1 cellular context compared by ENCODE assay signal in the genomic region with DNA sequence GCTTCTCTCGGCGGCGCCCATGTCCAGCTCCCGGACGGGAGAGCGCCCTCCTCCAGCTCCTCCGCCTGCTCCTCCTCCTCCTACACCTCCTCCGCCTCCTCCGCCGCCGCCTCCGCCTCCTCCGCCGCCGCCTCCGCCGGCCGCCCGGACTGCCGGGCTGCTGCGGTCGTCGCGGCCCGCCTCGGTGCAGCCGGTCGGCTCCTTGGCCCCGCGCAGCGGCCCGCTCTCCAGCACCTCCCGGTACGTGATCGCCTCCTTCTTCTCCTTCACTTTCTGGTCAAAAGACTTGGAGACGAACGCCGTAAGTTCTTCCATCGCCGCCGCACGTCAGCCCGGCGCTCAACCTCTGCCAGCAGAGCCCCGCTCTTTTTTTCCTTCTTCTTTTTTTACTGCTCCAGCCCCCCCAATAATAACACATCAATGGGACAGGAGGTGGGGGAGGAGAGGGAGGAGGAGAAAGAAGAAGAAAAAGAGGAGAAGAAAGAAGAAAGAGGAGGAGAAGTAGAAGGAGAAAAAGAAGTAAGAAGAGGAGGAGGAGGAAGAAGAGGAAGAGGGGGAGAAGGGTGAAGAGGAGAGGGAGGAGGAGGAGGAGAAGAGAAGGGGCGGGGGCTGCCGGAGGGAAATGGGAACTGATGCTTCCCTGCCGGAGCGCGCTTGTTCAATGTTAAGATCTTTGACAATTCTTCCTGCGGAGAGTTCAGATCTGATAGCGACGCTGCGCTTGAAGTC.
A peak's percentile ranks its signal among the peaks of the same experiment; 100 is the strongest.
TF ChIP-seq lines count a peak whose summit lies in the region.

A gene (minus strand): TSS at position 711 of the 729 bp plus-strand sequence. CDS start 396 bp downstream, at position 315.

TF ChIP-seq in K562, 482 proteins besides CTCF, POLR2A, EP300 and RAD21 (continued from another document and continues in another):
- TF ChIP-seq, protein P1, sequence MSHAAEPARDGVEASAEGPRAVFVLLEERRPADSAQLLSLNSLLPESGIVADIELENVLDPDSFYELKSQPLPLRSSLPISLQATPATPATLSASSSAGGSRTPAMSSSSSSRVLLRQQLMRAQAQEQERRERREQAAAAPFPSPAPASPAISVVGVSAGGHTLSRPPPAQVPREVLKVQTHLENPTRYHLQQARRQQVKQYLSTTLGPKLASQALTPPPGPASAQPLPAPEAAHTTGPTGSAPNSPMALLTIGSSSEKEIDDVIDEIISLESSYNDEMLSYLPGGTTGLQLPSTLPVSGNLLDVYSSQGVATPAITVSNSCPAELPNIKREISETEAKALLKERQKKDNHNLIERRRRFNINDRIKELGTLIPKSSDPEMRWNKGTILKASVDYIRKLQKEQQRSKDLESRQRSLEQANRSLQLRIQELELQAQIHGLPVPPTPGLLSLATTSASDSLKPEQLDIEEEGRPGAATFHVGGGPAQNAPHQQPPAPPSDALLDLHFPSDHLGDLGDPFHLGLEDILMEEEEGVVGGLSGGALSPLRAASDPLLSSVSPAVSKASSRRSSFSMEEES (CRISPR knock-in tag; IDR thresholded peaks at IDR 0.05) = no peak
- TF ChIP-seq TOE1 (IDR thresholded peaks at IDR 0.05; ENCODE audit: borderline replicate concordance) (no peak; the same call in 1 of the 2 replicates), TOE1 (CRISPR knock-in tag; IDR thresholded peaks at IDR 0.05; ENCODE audit: borderline replicate concordance, low read depth) (no peak), ZNF589 (CRISPR knock-in tag; IDR thresholded peaks at IDR 0.05; ENCODE audit: low read depth) (no peak), CREB1 (IDR thresholded peaks at IDR 0.05) (no peak), CREB1 (CRISPR knock-in tag; IDR thresholded peaks at IDR 0.05) (no peak), RAD51 (IDR thresholded peaks at IDR 0.05; ENCODE audit: borderline replicate concordance, low read depth) (no peak), SP1 (CRISPR knock-in tag; IDR thresholded peaks at IDR 0.05) (no peak), NFE2L1 (tag; IDR thresholded peaks at IDR 0.05; ENCODE audit: borderline replicate concordance, low read depth) (no peak), NFATC3 (IDR thresholded peaks at IDR 0.05) (no peak), CREM (IDR thresholded peaks at IDR 0.05; ENCODE audit: low read depth) (no peak), MEF2D (tag; conservative IDR thresholded peaks at IDR 0.05; ENCODE audit: low read depth) (no peak), HNRNPUL1 (IDR thresholded peaks at IDR 0.05; ENCODE audit: low read length) (no peak), SIN3A (IDR thresholded peaks at IDR 0.05; ENCODE audit: borderline replicate concordance in 2 of 2, control insufficient read depth in 1 of 2, low read depth in 2 of 2, low read length in 2 of 2) (no peak), ZKSCAN3 (CRISPR knock-in tag; IDR thresholded peaks at IDR 0.05) (no peak), FUS (optimal IDR thresholded peaks at IDR 0.05; ENCODE audit: low read depth, low read length) (no peak), ZNF324 (CRISPR knock-in tag; IDR thresholded peaks at IDR 0.05) (no peak), TCF3 (CRISPR knock-in tag; IDR thresholded peaks at IDR 0.05) (no peak), CBX3 (IDR thresholded peaks at IDR 0.05; ENCODE audit: borderline replicate concordance in 1 of 2, low read length in 2 of 2) (no peak; a peak in 1 of 3 replicates), ETV1 (tag; conservative IDR thresholded peaks at IDR 0.05; ENCODE audit: low read depth) (no peak; the same call in 1 of the 2 replicates), ZNF232 (CRISPR knock-in tag; IDR thresholded peaks at IDR 0.05) (no peak), LARP7 (IDR thresholded peaks at IDR 0.05) (0 out of 2 replicates have a peak, but pooled peaks have one; percentile 67), PPARD (CRISPR knock-in tag; IDR thresholded peaks at IDR 0.05) (no peak), ZNF175 (CRISPR knock-in tag; IDR thresholded peaks at IDR 0.05; ENCODE audit: low read depth) (no peak)
- TF ChIP-seq, protein P2, sequence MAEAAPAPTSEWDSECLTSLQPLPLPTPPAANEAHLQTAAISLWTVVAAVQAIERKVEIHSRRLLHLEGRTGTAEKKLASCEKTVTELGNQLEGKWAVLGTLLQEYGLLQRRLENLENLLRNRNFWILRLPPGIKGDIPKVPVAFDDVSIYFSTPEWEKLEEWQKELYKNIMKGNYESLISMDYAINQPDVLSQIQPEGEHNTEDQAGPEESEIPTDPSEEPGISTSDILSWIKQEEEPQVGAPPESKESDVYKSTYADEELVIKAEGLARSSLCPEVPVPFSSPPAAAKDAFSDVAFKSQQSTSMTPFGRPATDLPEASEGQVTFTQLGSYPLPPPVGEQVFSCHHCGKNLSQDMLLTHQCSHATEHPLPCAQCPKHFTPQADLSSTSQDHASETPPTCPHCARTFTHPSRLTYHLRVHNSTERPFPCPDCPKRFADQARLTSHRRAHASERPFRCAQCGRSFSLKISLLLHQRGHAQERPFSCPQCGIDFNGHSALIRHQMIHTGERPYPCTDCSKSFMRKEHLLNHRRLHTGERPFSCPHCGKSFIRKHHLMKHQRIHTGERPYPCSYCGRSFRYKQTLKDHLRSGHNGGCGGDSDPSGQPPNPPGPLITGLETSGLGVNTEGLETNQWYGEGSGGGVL (CRISPR knock-in tag; IDR thresholded peaks at IDR 0.05) = no peak
- TF ChIP-seq, protein P3, sequence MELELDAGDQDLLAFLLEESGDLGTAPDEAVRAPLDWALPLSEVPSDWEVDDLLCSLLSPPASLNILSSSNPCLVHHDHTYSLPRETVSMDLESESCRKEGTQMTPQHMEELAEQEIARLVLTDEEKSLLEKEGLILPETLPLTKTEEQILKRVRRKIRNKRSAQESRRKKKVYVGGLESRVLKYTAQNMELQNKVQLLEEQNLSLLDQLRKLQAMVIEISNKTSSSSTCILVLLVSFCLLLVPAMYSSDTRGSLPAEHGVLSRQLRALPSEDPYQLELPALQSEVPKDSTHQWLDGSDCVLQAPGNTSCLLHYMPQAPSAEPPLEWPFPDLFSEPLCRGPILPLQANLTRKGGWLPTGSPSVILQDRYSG (tag; conservative IDR thresholded peaks at IDR 0.05; ENCODE audit: low read depth) = no peak
- TF ChIP-seq, protein P4, sequence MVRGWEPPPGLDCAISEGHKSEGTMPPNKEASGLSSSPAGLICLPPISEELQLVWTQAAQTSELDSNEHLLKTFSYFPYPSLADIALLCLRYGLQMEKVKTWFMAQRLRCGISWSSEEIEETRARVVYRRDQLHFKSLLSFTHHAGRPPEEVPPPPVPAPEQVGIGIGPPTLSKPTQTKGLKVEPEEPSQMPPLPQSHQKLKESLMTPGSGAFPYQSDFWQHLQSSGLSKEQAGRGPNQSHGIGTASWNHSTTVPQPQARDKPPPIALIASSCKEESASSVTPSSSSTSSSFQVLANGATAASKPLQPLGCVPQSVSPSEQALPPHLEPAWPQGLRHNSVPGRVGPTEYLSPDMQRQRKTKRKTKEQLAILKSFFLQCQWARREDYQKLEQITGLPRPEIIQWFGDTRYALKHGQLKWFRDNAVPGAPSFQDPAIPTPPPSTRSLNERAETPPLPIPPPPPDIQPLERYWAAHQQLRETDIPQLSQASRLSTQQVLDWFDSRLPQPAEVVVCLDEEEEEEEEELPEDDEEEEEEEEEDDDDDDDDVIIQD (CRISPR knock-in tag; IDR thresholded peaks at IDR 0.05) = no peak
- TF ChIP-seq, protein P5, sequence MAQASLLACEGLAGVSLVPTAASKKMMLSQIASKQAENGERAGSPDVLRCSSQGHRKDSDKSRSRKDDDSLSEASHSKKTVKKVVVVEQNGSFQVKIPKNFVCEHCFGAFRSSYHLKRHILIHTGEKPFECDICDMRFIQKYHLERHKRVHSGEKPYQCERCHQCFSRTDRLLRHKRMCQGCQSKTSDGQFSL (CRISPR knock-in tag; IDR thresholded peaks at IDR 0.05) = no peak; the same call in 1 of the 2 replicates
- TF ChIP-seq, protein P5 (tag; IDR thresholded peaks at IDR 0.05) = no peak
- TF ChIP-seq, protein P6, sequence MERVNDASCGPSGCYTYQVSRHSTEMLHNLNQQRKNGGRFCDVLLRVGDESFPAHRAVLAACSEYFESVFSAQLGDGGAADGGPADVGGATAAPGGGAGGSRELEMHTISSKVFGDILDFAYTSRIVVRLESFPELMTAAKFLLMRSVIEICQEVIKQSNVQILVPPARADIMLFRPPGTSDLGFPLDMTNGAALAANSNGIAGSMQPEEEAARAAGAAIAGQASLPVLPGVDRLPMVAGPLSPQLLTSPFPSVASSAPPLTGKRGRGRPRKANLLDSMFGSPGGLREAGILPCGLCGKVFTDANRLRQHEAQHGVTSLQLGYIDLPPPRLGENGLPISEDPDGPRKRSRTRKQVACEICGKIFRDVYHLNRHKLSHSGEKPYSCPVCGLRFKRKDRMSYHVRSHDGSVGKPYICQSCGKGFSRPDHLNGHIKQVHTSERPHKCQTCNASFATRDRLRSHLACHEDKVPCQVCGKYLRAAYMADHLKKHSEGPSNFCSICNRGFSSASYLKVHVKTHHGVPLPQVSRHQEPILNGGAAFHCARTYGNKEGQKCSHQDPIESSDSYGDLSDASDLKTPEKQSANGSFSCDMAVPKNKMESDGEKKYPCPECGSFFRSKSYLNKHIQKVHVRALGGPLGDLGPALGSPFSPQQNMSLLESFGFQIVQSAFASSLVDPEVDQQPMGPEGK (CRISPR knock-in tag; IDR thresholded peaks at IDR 0.05; ENCODE audit: borderline replicate concordance) = no peak
- TF ChIP-seq, protein P7, sequence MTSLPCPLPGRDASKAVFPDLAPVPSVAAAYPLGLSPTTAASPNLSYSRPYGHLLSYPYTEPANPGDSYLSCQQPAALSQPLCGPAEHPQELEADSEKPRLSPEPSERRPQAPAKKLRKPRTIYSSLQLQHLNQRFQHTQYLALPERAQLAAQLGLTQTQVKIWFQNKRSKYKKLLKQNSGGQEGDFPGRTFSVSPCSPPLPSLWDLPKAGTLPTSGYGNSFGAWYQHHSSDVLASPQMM (CRISPR knock-in tag; IDR thresholded peaks at IDR 0.05) = no peak
- TF ChIP-seq, protein P8, sequence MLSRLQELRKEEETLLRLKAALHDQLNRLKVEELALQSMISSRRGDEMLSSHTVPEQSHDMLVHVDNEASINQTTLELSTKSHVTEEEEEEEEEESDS (CRISPR knock-in tag; IDR thresholded peaks at IDR 0.05) = no peak
- TF ChIP-seq, protein P9, sequence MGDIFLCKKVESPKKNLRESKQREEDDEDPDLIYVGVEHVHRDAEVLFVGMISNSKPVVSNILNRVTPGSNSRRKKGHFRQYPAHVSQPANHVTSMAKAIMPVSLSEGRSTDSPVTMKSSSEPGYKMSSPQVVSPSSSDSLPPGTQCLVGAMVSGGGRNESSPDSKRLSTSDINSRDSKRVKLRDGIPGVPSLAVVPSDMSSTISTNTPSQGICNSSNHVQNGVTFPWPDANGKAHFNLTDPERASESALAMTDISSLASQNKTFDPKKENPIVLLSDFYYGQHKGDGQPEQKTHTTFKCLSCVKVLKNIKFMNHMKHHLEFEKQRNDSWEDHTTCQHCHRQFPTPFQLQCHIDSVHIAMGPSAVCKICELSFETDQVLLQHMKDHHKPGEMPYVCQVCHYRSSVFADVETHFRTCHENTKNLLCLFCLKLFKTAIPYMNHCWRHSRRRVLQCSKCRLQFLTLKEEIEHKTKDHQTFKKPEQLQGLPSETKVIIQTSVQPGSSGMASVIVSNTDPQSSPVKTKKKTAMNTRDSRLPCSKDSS (IDR thresholded peaks at IDR 0.05; ENCODE audit: low read depth, partially characterized antibody) = peak; percentile 28
- TF ChIP-seq, protein P10, sequence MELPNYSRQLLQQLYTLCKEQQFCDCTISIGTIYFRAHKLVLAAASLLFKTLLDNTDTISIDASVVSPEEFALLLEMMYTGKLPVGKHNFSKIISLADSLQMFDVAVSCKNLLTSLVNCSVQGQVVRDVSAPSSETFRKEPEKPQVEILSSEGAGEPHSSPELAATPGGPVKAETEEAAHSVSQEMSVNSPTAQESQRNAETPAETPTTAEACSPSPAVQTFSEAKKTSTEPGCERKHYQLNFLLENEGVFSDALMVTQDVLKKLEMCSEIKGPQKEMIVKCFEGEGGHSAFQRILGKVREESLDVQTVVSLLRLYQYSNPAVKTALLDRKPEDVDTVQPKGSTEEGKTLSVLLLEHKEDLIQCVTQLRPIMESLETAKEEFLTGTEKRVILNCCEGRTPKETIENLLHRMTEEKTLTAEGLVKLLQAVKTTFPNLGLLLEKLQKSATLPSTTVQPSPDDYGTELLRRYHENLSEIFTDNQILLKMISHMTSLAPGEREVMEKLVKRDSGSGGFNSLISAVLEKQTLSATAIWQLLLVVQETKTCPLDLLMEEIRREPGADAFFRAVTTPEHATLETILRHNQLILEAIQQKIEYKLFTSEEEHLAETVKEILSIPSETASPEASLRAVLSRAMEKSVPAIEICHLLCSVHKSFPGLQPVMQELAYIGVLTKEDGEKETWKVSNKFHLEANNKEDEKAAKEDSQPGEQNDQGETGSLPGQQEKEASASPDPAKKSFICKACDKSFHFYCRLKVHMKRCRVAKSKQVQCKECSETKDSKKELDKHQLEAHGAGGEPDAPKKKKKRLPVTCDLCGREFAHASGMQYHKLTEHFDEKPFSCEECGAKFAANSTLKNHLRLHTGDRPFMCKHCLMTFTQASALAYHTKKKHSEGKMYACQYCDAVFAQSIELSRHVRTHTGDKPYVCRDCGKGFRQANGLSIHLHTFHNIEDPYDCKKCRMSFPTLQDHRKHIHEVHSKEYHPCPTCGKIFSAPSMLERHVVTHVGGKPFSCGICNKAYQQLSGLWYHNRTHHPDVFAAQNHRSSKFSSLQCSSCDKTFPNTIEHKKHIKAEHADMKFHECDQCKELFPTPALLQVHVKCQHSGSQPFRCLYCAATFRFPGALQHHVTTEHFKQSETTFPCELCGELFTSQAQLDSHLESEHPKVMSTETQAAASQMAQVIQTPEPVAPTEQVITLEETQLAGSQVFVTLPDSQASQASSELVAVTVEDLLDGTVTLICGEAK (IDR thresholded peaks at IDR 0.05) = peak; percentile 39; the same call in 1 of the 2 replicates
- TF ChIP-seq, protein P10 (CRISPR knock-in tag; IDR thresholded peaks at IDR 0.05) = no peak
